Comparison of ENCODE assay signal across 10 cellular contexts in the genomic region with DNA sequence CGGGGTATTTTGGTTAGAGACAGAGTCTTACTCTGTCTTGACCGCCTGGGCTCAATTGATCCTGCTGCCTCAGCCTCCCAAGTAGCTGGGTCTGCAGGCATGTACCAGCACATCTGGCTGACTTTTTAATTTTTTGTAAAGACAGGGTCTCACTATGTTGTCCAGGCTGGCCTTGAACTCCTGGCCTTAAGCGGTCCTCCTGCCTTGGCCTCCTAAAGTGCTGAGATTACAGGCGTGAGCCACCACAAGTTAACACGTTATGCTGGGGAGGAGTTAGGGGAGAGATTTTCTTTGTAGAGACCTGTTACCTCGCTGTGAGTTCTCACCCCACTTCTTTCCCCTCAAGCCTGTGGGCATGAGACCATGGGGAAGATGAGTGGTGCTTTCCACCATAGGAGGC. TPM values are rescaled to one million over a fixed set of nuclear protein-coding genes. Genes with fewer than 3 reads are reported as not detected.
DNase-seq lines count a peak whose midpoint lies in the region.
"Had no signal": no experiment of that assay in that cellular context is flagged by ENCODE, and none has a peak within 500 bp of the region (broad histone marks: within the 10 kb centered on the region; RNA-seq: fewer than 3 reads in every experiment).

No MANE protein-coding gene starts in this region.

- H3K9me3 Mint-ChIP-seq in activated CD4-positive, alpha-beta memory T cell treated with anti-CD3 and anti-CD28 coated beads, Interleukin-2, amount 10 ng/mL, durations not matched to agents 7 days and 5 days: peaks cover 4% of the 10 kb centered on the region
- H3K9me3 Mint-ChIP-seq: H9 had no signal

- peak overlapping the region; percentile 13 for H3K4me3 Mint-ChIP-seq in activated CD4-positive, alpha-beta memory T cell treated with anti-CD3 and anti-CD28 coated beads, Interleukin-2, amount 10 ng/mL, durations not matched to agents 7 days and 5 days
- H3K4me3 Mint-ChIP-seq: B cell, H9 had no signal

- DNase-seq in activated CD4-positive, alpha-beta memory T cell treated with anti-CD3 and anti-CD28 coated beads, Interleukin-2, amount 10 ng/mL, durations not matched to agents 7 days and 5 days: no peak
- no peak for DNase-seq in KG1 (lab: John Stamatoyannopoulos, UW)
- DNase-seq: body of pancreas; DND-41; effector memory CD4-positive, alpha-beta T cell; H9; kidney; NCI-H226; PC-9 had no signal

- peaks cover 23% of the 10 kb centered on the region for H3K36me3 Mint-ChIP-seq in activated CD4-positive, alpha-beta memory T cell treated with anti-CD3 and anti-CD28 coated beads, Interleukin-2, amount 10 ng/mL, durations not matched to agents 7 days and 5 days (ENCODE audit: low read depth)

- POLR2A ChIA-PET in activated CD4-positive, alpha-beta memory T cell treated with anti-CD3 and anti-CD28 coated beads, Interleukin-2, amount 10 ng/mL, durations not matched to agents 7 days and 5 days (lab: Charles Lee): interaction anchor here (1.4 to 4.6 kb wide), 5 partner anchors 13 to 172 kb away, joined by 5 to 81 read pairs (median 15); partner anchors contain the start of genes FBXL8 and TRADD

- CTCF ChIA-PET in activated CD4-positive, alpha-beta memory T cell treated with anti-CD3 and anti-CD28 coated beads, Interleukin-2, amount 10 ng/mL, durations not matched to agents 7 days and 5 days (lab: Charles Lee): interaction anchor here (0.6 to 2.2 kb wide), 5 partner anchors 20 to 169 kb away, joined by 4 to 9 read pairs (median 5); partner anchors contain the start of gene CES3

- H3K27me3 Mint-ChIP-seq in activated CD4-positive, alpha-beta memory T cell treated with anti-CD3 and anti-CD28 coated beads, Interleukin-2, amount 10 ng/mL, durations not matched to agents 7 days and 5 days: no peaks in the 10 kb centered on the region
- H3K27me3 Mint-ChIP-seq: B cell had no signal

- H3K27ac Mint-ChIP-seq in activated CD4-positive, alpha-beta memory T cell treated with anti-CD3 and anti-CD28 coated beads, Interleukin-2, amount 10 ng/mL, durations not matched to agents 7 days and 5 days: peak overlapping the region; percentile 98
- H3K27ac Mint-ChIP-seq: B cell, H9 had no signal

- peaks cover 60% of the 10 kb centered on the region for H3K4me1 Mint-ChIP-seq in activated CD4-positive, alpha-beta memory T cell treated with anti-CD3 and anti-CD28 coated beads, Interleukin-2, amount 10 ng/mL, durations not matched to agents 7 days and 5 days
- H3K4me1 Mint-ChIP-seq: B cell, H9 had no signal

RNA-seq across cellular contexts. Expression of gene CES4A, which starts 1.8 kb away (rescaled TPM):
- total RNA-seq in activated CD4-positive, alpha-beta memory T cell treated with anti-CD3 and anti-CD28 coated beads, Interleukin-2, amount 10 ng/mL, durations not matched to agents 7 days and 5 days: 10 to 100 TPM; 37.8 to 39.3 TPM

RNA-seq across cellular contexts. Expression of gene CES3, which starts 25.5 kb away (rescaled TPM):
- total RNA-seq in activated CD4-positive, alpha-beta memory T cell treated with anti-CD3 and anti-CD28 coated beads, Interleukin-2, amount 10 ng/mL, durations not matched to agents 7 days and 5 days: 1 to 10 TPM; 6.1 to 6.3 TPM

RNA-seq across cellular contexts. Expression of gene CBFB, which starts 42.4 kb away (rescaled TPM):
- total RNA-seq in activated CD4-positive, alpha-beta memory T cell treated with anti-CD3 and anti-CD28 coated beads, Interleukin-2, amount 10 ng/mL, durations not matched to agents 7 days and 5 days: 100 to 1,000 TPM; 236 to 238 TPM

RNA-seq across cellular contexts. Expression of gene CES2, which starts 51.2 kb away (rescaled TPM):
- total RNA-seq in activated CD4-positive, alpha-beta memory T cell treated with anti-CD3 and anti-CD28 coated beads, Interleukin-2, amount 10 ng/mL, durations not matched to agents 7 days and 5 days: 10 to 100 TPM; 32.9 to 33.5 TPM

RNA-seq across cellular contexts. Expression of gene CIAO2B, which starts 52.4 kb away (rescaled TPM):
- 100 to 1,000 TPM; 116 to 121 TPM for total RNA-seq in activated CD4-positive, alpha-beta memory T cell treated with anti-CD3 and anti-CD28 coated beads, Interleukin-2, amount 10 ng/mL, durations not matched to agents 7 days and 5 days
